In genomic region chr15:60392986-60393811, GRCh38 we compare ENCODE assay signal across 8 cellular contexts. TPM values are rescaled to one million over a fixed set of nuclear protein-coding genes. Genes with fewer than 3 reads are reported as not detected.
DNase-seq lines count a peak whose midpoint lies in the region; ATAC-seq and TF ChIP-seq lines count a peak whose summit lies in the region.

No MANE protein-coding gene starts in this region.

- H3K27ac ChIP-seq in SK-N-MC (peak overlapping the region; percentile 97), trophoblast cell (ENCODE audit: low read depth, low read length) (peak overlapping the region; percentile 99)

- H3K79me2 ChIP-seq in trophoblast cell (ENCODE audit: control insufficient read depth, insufficient read depth, low read length, poor library complexity), result peaks cover 51% of the 10 kb centered on the region

- H2BK12ac ChIP-seq in trophoblast cell (ENCODE audit: low read length), result no peak overlapping the region

- peak overlapping the region; percentile 39 for H2BK5ac ChIP-seq in trophoblast cell (ENCODE audit: low read depth, low read length, poor library complexity)

- ATAC-seq in HG03469 (IDR thresholded peaks at IDR 0.05; ENCODE audit: unreplicated experiment), result no peak

- no peak overlapping the region for H3K14ac ChIP-seq in trophoblast cell (ENCODE audit: low read length)

- H3K23ac ChIP-seq in trophoblast cell (ENCODE audit: low read length), result no peak overlapping the region

- peak overlapping the region; percentile 71 for H3K4me2 ChIP-seq in trophoblast cell (ENCODE audit: low read length)

- H2AK5ac ChIP-seq in trophoblast cell (ENCODE audit: low read length), result no peak overlapping the region

- H4K8ac ChIP-seq in trophoblast cell (ENCODE audit: low read depth, low read length), result no peak overlapping the region

- H2AFZ ChIP-seq in trophoblast cell (ENCODE audit: insufficient read depth, low read length, poor library complexity), result no peak overlapping the region

- TF ChIP-seq CTCF in BE2C (IDR thresholded peaks at IDR 0.05; ENCODE audit: low read depth, low read length), result no peak
- no peak for TF ChIP-seq CTCF in fibroblast of mammary gland (conservative IDR thresholded peaks at IDR 0.05; ENCODE audit: control insufficient read depth, insufficient read depth, low read depth, low read length)

- DNase-seq in BE2C (peak; percentile 60), HK-2 (ENCODE audit: unreplicated experiment) (peak; percentile 68), SK-N-MC (ENCODE audit: low read depth, low spot score) (peak; percentile 76), fibroblast of mammary gland (ENCODE audit: low read depth) (peak; percentile 100), trophoblast cell (peak; percentile 76 to 84), NCI-H2227 treated with DMSO at 0.1 percent for 48 hours (lab: John Stamatoyannopoulos, UW) (no peak), posterior cingulate gyrus (no peak)

- no peak overlapping the region for H2BK120ac ChIP-seq in trophoblast cell (ENCODE audit: insufficient read depth, low read length, poor library complexity)

- peak overlapping the region; percentile 95 for H3K4ac ChIP-seq in trophoblast cell (ENCODE audit: low read depth, low read length)

- H3K4me3 ChIP-seq in BE2C (ENCODE audit: low read depth, low read length) (no peak overlapping the region), SK-N-MC (peak overlapping the region; percentile 90), fibroblast of mammary gland (ENCODE audit: control insufficient read depth, low read depth, low read length) (peak overlapping the region; percentile 98), trophoblast cell (ENCODE audit: low read depth, low read length) (no peak overlapping the region)

- H3K18ac ChIP-seq in trophoblast cell (ENCODE audit: low read length), result no peak overlapping the region

- H3K9ac ChIP-seq in SK-N-MC (ENCODE audit: insufficient read length), result peak overlapping the region; percentile 48
- no peak overlapping the region for H3K9ac ChIP-seq in trophoblast cell (ENCODE audit: low read length)

- WGBS in trophoblast cell (ENCODE audit: extremely low coverage, insufficient coverage, insufficient read length), result no CpG with 5 or more reads among the region's 9 CpGs

- peaks cover 27% of the 10 kb centered on the region for H3K36me3 ChIP-seq in BE2C
- H3K36me3 ChIP-seq in SK-N-MC (ENCODE audit: insufficient read depth, low read length), result peaks cover 56% of the 10 kb centered on the region
- H3K36me3 ChIP-seq in trophoblast cell (ENCODE audit: control insufficient read depth in 1 of 2, insufficient read depth in 2 of 2, low read length in 2 of 2), result peaks cover 9 to 36% of the 10 kb centered on the region in 2 experiments

- H4K91ac ChIP-seq in trophoblast cell (ENCODE audit: low read depth, low read length), result no peak overlapping the region

- peaks cover 32% of the 10 kb centered on the region for H3K79me1 ChIP-seq in trophoblast cell (ENCODE audit: low read length)

- H3K27me3 ChIP-seq in BE2C (no peaks in the 10 kb centered on the region), trophoblast cell (ENCODE audit: insufficient read depth, low read length) (no peaks in the 10 kb centered on the region)

- peaks cover 55% of the 10 kb centered on the region for H3K4me1 ChIP-seq in BE2C
- H3K4me1 ChIP-seq in trophoblast cell (ENCODE audit: control insufficient read depth in 1 of 2, insufficient read depth in 2 of 2, low read length in 2 of 2), result peaks cover 22 to 41% of the 10 kb centered on the region in 2 experiments

- intact Hi-C loops in posterior cingulate gyrus (cut with DNase I), result no loop called here

- H4K12ac ChIP-seq in trophoblast cell (ENCODE audit: low read depth, low read length), result no peak overlapping the region

- no peaks in the 10 kb centered on the region for H3K9me3 ChIP-seq in BE2C
- no peaks in the 10 kb centered on the region for H3K9me3 ChIP-seq in SK-N-MC (ENCODE audit: low read depth, low read length)
- no peaks in the 10 kb centered on the region for H3K9me3 ChIP-seq in trophoblast cell (ENCODE audit: insufficient read depth, low read depth, low read length)

RNA-seq across cellular contexts. Expression of gene ANXA2, which starts 4.6 kb away (rescaled TPM):
- 333 TPM for polyA plus RNA-seq in BE2C (2012; ENCODE audit: insufficient read depth, insufficient read length, low read depth)
- polyA plus RNA-seq in trophoblast cell (2013), result 2,156 and 2,172 TPM in 2 replicates

Comparison
In these comparisons a context has a peak if more than half of its experiments do, and no peak if none do; other contexts are left out.
1. DNase-seq: peak in BE2C (single experiment), HK-2 (single experiment), SK-N-MC (single experiment), fibroblast of mammary gland (single experiment) and trophoblast cell (2 of 2); none in NCI-H2227 treated with DMSO at 0.1 percent for 48 hours (single experiment) and posterior cingulate gyrus (0 of 10).
2. H3K4me3 ChIP-seq: peak in SK-N-MC (single experiment) and fibroblast of mammary gland (single experiment); none in BE2C (single experiment) and trophoblast cell (single experiment).